In the genomic region with DNA sequence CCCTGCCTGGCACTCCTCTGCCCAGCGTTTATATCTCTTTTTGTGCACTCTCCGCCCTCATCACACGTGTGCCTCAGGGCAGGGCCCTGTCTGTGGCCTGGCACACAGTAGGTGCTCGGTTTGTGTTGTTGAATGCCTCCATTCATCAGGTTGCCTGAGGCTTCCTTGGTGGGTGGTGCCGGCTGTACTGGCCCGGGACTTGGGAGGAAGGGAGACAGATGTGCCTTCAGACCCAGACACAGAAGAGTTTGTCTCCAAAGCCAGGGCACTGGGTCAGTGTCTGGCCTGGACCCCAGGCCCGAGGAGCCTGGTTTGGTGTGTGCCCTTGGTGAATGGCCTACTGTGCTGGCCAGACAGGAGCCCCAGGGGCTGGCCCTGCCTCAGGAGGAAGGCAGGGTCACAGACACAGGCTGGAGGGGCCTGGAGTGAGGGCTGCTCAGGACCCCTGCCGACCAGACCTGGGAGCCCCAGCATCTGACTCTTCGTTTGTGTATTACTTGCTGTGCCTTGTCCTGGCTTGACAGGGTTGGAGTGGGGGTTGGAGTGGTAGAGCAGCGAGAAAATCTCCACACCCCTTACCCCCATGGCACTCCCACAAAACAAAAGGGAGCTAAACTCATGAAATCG, we compare ENCODE assay signal across 1 cellular context.
TF ChIP-seq lines count a peak whose summit lies in the region.

No MANE protein-coding gene starts in this region.

TF ChIP-seq in IMR-90, 13 proteins besides CTCF, POLR2A, EP300 and RAD21 (continued from another document):
- TF ChIP-seq MAZ (IDR thresholded peaks at IDR 0.05; ENCODE audit: borderline replicate concordance, low read depth, low read length) (no peak), BHLHE40 (IDR thresholded peaks at IDR 0.05; ENCODE audit: low read depth, low read length) (no peak), FOS (IDR thresholded peaks at IDR 0.05; ENCODE audit: low read depth, low read length) (no peak), MXI1 (IDR thresholded peaks at IDR 0.05; ENCODE audit: borderline replicate concordance, low read depth, low read length) (no peak), CHD1 (IDR thresholded peaks at IDR 0.05; ENCODE audit: low read depth, low read length) (no peak)
